In the genomic region with DNA sequence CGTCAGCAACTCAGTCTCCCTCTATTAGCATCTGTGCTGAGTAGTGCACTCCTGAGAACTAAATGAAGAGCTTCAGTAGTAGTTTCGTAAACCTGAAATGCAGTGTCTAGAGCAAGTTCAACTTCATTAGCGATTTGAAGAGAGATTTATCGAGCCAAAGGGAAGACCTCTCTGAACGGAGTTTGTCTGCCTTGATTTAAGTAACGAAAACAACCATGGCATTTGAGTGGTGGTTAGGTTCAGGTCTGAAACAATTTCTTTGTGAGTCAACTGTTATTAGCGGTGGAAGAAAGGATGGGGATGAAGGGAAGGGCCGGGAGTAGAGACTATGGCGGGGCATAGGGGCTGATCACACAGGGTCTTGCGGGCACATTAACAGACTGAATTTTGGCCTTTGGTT, we compare ENCODE assay signal across 16 cellular contexts.
"Had no signal": no experiment of that assay in that cellular context is flagged by ENCODE, and none has a peak within 500 bp of the region (broad histone marks: within the 10 kb centered on the region; RNA-seq: fewer than 3 reads in every experiment).

No MANE protein-coding gene starts in this region.

- DNase-seq: activated CD4-positive, alpha-beta T cell treated with anti-CD3 and anti-CD28 coated beads for 4 hours; activated CD8-positive, alpha-beta T cell treated with anti-CD3 and anti-CD28 coated beads, Interleukin-2, amount 10 ng/mL, durations not matched to agents 7 days and 5 days; activated naive CD4-positive, alpha-beta T cell treated with anti-CD3 and anti-CD28 coated beads for 36 hours; amygdala; brain microvascular endothelial cell; cerebellar nuclear complex; hippocampal formation; kidney glomerular epithelial cell; spleen; stimulated activated CD4-positive, alpha-beta T cell treated with anti-CD3 and anti-CD28 coated beads, Interleukin-1b, Interleukin-23, amount 100 ng/mL, for 48 hours; stimulated activated naive CD4-positive, alpha-beta T cell treated with Interleukin-2 at 50 U/mL for 16 hours; T-helper 9 cell had no signal

- H3K27ac Mint-ChIP-seq: activated CD8-positive, alpha-beta T cell treated with anti-CD3 and anti-CD28 coated beads, Interleukin-2, amount 10 ng/mL, durations not matched to agents 7 days and 5 days; activated naive CD4-positive, alpha-beta T cell treated with anti-CD3 and anti-CD28 coated beads for 36 hours; activated T-helper 17 cell treated with anti-CD3 and anti-CD28 coated beads, Interleukin-2, amount 50 U/mL, for 72 hours; mesothelial cell of epicardium; type B pancreatic cell had no signal

- H3K27me3 ChIP-seq: brain microvascular endothelial cell, right lobe of liver, spleen had no signal

- H3K27ac ChIP-seq: brain microvascular endothelial cell, right lobe of liver had no signal

- H3K9me3 Mint-ChIP-seq: activated naive CD4-positive, alpha-beta T cell treated with anti-CD3 and anti-CD28 coated beads for 36 hours; activated T-helper 17 cell treated with anti-CD3 and anti-CD28 coated beads, Interleukin-2, amount 50 U/mL, for 72 hours; type B pancreatic cell had no signal

- H3K27me3 Mint-ChIP-seq: activated T-helper 17 cell treated with anti-CD3 and anti-CD28 coated beads, Interleukin-2, amount 50 U/mL, for 72 hours; type B pancreatic cell had no signal

- H3K36me3 ChIP-seq: brain microvascular endothelial cell, right lobe of liver, spleen had no signal

- H3K4me3 Mint-ChIP-seq: activated CD8-positive, alpha-beta T cell treated with anti-CD3 and anti-CD28 coated beads, Interleukin-2, amount 10 ng/mL, durations not matched to agents 7 days and 5 days; activated naive CD4-positive, alpha-beta T cell treated with anti-CD3 and anti-CD28 coated beads for 36 hours; activated T-helper 17 cell treated with anti-CD3 and anti-CD28 coated beads, Interleukin-2, amount 50 U/mL, for 72 hours; mesothelial cell of epicardium; type B pancreatic cell had no signal

- H3K36me3 Mint-ChIP-seq: mesothelial cell of epicardium, type B pancreatic cell had no signal

- H3K4me3 ChIP-seq: right lobe of liver, spleen had no signal

- ATAC-seq: activated CD8-positive, alpha-beta T cell treated with anti-CD3 and anti-CD28 coated beads, Interleukin-2, amount 10 ng/mL, durations not matched to agents 7 days and 5 days; activated T-helper 17 cell treated with anti-CD3 and anti-CD28 coated beads, Interleukin-2, amount 50 U/mL, for 72 hours; right lobe of liver had no signal

- H3K9me3 ChIP-seq: right lobe of liver, spleen had no signal
